21 cellular contexts compared by ENCODE assay signal in the genomic region with DNA sequence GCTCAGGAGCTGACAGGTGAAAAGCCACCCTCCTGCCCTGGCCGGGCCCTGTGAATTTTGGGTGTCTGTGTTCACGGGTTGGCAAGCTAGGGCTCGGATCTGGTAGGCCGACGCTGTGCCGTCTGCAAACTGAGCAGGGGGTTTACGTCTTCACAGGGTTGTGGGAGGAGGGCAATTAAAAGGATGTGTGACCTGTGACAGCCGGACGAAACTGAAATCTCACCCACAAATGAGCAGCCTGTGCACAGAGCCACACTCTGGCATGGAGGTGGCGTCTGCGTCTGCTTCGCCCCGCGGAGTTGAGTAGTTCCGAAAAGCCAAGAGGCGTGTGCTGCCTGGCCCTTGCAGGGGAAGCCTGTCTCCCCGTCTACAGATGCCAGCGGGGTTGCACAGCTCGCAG.
"Had no signal": no experiment of that assay in that cellular context is flagged by ENCODE, and none has a peak within 500 bp of the region (broad histone marks: within the 10 kb centered on the region; RNA-seq: fewer than 3 reads in every experiment).

No MANE protein-coding gene starts in this region.

- H3K4me1 ChIP-seq: breast epithelium, colonic mucosa, lower lobe of right lung, parathyroid adenoma had no signal

- H3K4me3 ChIP-seq: breast epithelium, colonic mucosa, dorsolateral prefrontal cortex, heart right ventricle, lower lobe of right lung, tibial artery had no signal

- H3K27me3 ChIP-seq: breast epithelium, colonic mucosa, dorsolateral prefrontal cortex, heart right ventricle, tibial artery had no signal

- H3K9me3 Mint-ChIP-seq: activated CD4-positive, alpha-beta T cell treated with anti-CD3 and anti-CD28 coated beads, Interleukin-2, amount 10 ng/mL, durations not matched to agents 7 days and 5 days; activated naive CD8-positive, alpha-beta T cell treated with anti-CD3 and anti-CD28 coated beads for 36 hours; nephron; stimulated activated naive CD8-positive, alpha-beta T cell treated with anti-CD3 and anti-CD28 coated beads, Interleukin-15, amount 100 ng/mL, for 72 hours; T-cell; T-helper 2 cell treated with Interferon-gamma antibody and Interleukin-4, amounts not matched to agents 5 μg/mL and 100 μg/mL, for 36 hours had no signal

- ATAC-seq: heart right ventricle; lower lobe of right lung; stimulated activated naive CD8-positive, alpha-beta T cell treated with anti-CD3 and anti-CD28 coated beads, Interleukin-15, amount 100 ng/mL, for 72 hours had no signal

- H3K27ac Mint-ChIP-seq: activated CD4-positive, alpha-beta T cell treated with anti-CD3 and anti-CD28 coated beads, Interleukin-2, amount 10 ng/mL, durations not matched to agents 7 days and 5 days; activated naive CD8-positive, alpha-beta T cell treated with anti-CD3 and anti-CD28 coated beads for 36 hours; nephron; stimulated activated naive CD8-positive, alpha-beta T cell treated with anti-CD3 and anti-CD28 coated beads, Interleukin-15, amount 100 ng/mL, for 72 hours; T-cell; T-helper 2 cell treated with Interferon-gamma antibody and Interleukin-4, amounts not matched to agents 5 μg/mL and 100 μg/mL, for 36 hours had no signal

- H2AFZ ChIP-seq: parathyroid adenoma had no signal

- H3K4me1 Mint-ChIP-seq: activated CD4-positive, alpha-beta T cell treated with anti-CD3 and anti-CD28 coated beads, Interleukin-2, amount 10 ng/mL, durations not matched to agents 7 days and 5 days; activated naive CD8-positive, alpha-beta T cell treated with anti-CD3 and anti-CD28 coated beads for 36 hours; stimulated activated naive CD8-positive, alpha-beta T cell treated with anti-CD3 and anti-CD28 coated beads, Interleukin-15, amount 100 ng/mL, for 72 hours; T-cell had no signal

- H3K36me3 Mint-ChIP-seq: activated naive CD8-positive, alpha-beta T cell treated with anti-CD3 and anti-CD28 coated beads for 36 hours had no signal

- H3K9ac ChIP-seq: parathyroid adenoma had no signal

- DNase-seq: activated CD4-positive, alpha-beta T cell treated with anti-CD3 and anti-CD28 coated beads, Interleukin-2, amount 10 ng/mL, durations not matched to agents 7 days and 5 days; activated CD4-positive, CD25-positive, alpha-beta regulatory T cell treated with anti-CD3 and anti-CD28 coated beads, Interleukin-2, amount 50 U/mL, for 72 hours; activated CD8-positive, alpha-beta memory T cell treated with anti-CD3 and anti-CD28 coated beads, Interleukin-2, amount 50 U/mL, for 48 hours; activated naive CD4-positive, alpha-beta T cell treated with Interleukin-2 at 50 U/mL for 16 hours; activated naive CD8-positive, alpha-beta T cell treated with anti-CD3 and anti-CD28 coated beads for 36 hours; activated T-cell treated with anti-CD3 and anti-CD28 coated beads, Interleukin-2, amount 50 U/mL, for 48 hours; colonic mucosa; heart right ventricle; left colon; lower lobe of right lung; nucleus accumbens; stimulated activated CD4-positive, alpha-beta T cell treated with anti-CD3 and anti-CD28 coated beads, Interleukin-1b, Interleukin-23, amount 100 ng/mL, for 48 hours; stimulated activated naive CD8-positive, alpha-beta T cell treated with anti-CD3 and anti-CD28 coated beads, Interleukin-15, amount 100 ng/mL, for 72 hours; tibial artery had no signal

- H3K27ac ChIP-seq: colonic mucosa, dorsolateral prefrontal cortex, heart right ventricle, lower lobe of right lung, parathyroid adenoma, tibial artery, VCaP had no signal

- H3K4me3 Mint-ChIP-seq: activated CD4-positive, alpha-beta T cell treated with anti-CD3 and anti-CD28 coated beads, Interleukin-2, amount 10 ng/mL, durations not matched to agents 7 days and 5 days; activated naive CD8-positive, alpha-beta T cell treated with anti-CD3 and anti-CD28 coated beads for 36 hours; nephron; stimulated activated naive CD8-positive, alpha-beta T cell treated with anti-CD3 and anti-CD28 coated beads, Interleukin-15, amount 100 ng/mL, for 72 hours; T-cell; T-helper 2 cell treated with Interferon-gamma antibody and Interleukin-4, amounts not matched to agents 5 μg/mL and 100 μg/mL, for 36 hours had no signal

- H3K9me3 ChIP-seq: breast epithelium, colonic mucosa, heart right ventricle, lower lobe of right lung, tibial artery had no signal

- H3K36me3 ChIP-seq: breast epithelium had no signal
